In the genomic region with DNA sequence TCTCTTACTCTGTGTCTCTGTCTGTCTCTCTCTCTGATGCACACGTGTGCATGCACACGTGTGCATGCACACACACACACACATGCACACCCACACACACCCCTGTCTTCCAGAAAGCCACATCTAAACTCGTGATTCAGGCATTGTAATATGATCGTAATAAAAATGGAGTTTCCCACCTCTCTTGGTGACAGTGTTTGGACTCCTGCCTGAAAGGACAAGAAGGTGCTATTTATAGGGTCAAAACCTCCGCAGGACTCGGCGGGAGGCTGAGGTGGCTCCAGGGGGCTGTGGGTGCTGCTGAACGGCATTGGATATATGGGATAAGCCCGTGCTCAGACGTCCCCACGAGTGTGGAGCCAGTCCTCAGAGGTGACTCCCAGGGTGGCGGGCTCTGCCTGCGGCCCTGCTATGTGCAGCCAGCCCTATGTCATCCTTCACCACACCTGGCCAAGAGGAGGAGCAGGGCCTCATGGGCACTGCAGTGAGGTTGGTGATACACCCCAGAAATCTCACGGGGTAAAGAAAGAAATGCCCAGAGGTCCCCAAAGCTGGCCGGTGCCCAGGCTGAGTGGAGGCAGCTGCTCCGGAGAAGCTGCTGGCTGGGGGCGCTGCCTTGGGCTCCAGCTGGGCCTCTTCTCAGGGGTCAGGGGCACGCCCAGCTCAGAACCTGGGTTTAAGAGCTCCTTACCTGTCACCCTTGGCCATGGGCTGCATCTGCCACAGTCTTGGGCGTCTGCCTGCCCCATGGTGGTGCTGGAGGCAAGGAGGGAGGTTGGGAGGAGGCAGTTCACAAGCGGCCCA, we compare ENCODE assay signal across 11 cellular contexts. TPM values are rescaled to one million over a fixed set of nuclear protein-coding genes. Genes with fewer than 3 reads are reported as not detected.
DNase-seq lines count a peak whose midpoint lies in the region; ATAC-seq and TF ChIP-seq lines count a peak whose summit lies in the region.
"Had no signal": no experiment of that assay in that cellular context is flagged by ENCODE, and none has a peak within 500 bp of the region (broad histone marks: within the 10 kb centered on the region; RNA-seq: fewer than 3 reads in every experiment).

No MANE protein-coding gene starts in this region.

- DNase-seq in H4 (ENCODE audit: low spot score) = peak; percentile 79
- no peak for DNase-seq in SJCRH30
- DNase-seq in Right ventricle myocardium inferior (ENCODE audit: missing footprints) = peak; percentile 43
- DNase-seq in gastrocnemius medialis = peak in 1 of 2 donors; percentile 51
- DNase-seq in effector memory CD4-positive, alpha-beta T cell = no peak
- DNase-seq in effector CD8-positive, alpha-beta T cell (lab: John Stamatoyannopoulos, UW) = no peak
- no peak for DNase-seq in HPDE6-E6E7 (ENCODE audit: extremely low spot score)

- H3K4me3 ChIP-seq in SJCRH30 (peak overlapping the region; percentile 43; the same call in 1 of the 2 replicates), gastrocnemius medialis (peak overlapping the region; percentile 42 to 58 (median 53))
- H3K4me3 ChIP-seq in effector memory CD4-positive, alpha-beta T cell (ENCODE audit: insufficient read depth, low read depth, low read length, poor library complexity, severe bottlenecking) = no peak overlapping the region
- H3K4me3 ChIP-seq: cardiac muscle cell, SK-N-MC had no signal

- H3K9me3 ChIP-seq in SJCRH30 (replicated peaks) (no peaks in the 10 kb centered on the region), gastrocnemius medialis (no peaks in the 10 kb centered on the region)
- H3K9me3 ChIP-seq in effector memory CD4-positive, alpha-beta T cell (ENCODE audit: control insufficient read depth, low read length) = no peaks in the 10 kb centered on the region

- H3K4me1 ChIP-seq in SJCRH30 = peaks cover 43% of the 10 kb centered on the region
- peaks cover 22 to 29% of the 10 kb centered on the region in 2 donors for H3K4me1 ChIP-seq in gastrocnemius medialis
- H3K4me1 ChIP-seq in effector memory CD4-positive, alpha-beta T cell (ENCODE audit: control insufficient read depth, insufficient read depth, low read length, poor library complexity, severe bottlenecking) = peaks cover 12% of the 10 kb centered on the region

- TF ChIP-seq POLR2A in gastrocnemius medialis (IDR thresholded peaks at IDR 0.05) = no peak

- no peak for TF ChIP-seq CTCF in gastrocnemius medialis (IDR thresholded peaks at IDR 0.05 in 4 of 5, conservative IDR thresholded peaks at IDR 0.05 in 1 of 5)

- intact Hi-C loops in Right ventricle myocardium inferior (cut with DNase I) = no loop called here
- intact Hi-C loops in gastrocnemius medialis (cut with DNase I; ENCODE audit: low total_unique reads) = loop anchor here (2.0 to 5.0 kb wide), 2 partner anchors 47 to 207 kb away; a partner anchor contains a TSS

- H3K36me3 ChIP-seq in SJCRH30 = no peaks in the 10 kb centered on the region
- H3K36me3 ChIP-seq in gastrocnemius medialis = no peaks in the 10 kb centered on the region
- no peaks in the 10 kb centered on the region for H3K36me3 ChIP-seq in effector memory CD4-positive, alpha-beta T cell (ENCODE audit: control insufficient read depth, insufficient read depth, low read length)
- H3K36me3 ChIP-seq: cardiac muscle cell had no signal

- no peak overlapping the region; the same call in 1 of the 2 replicates for H3K27ac ChIP-seq in SJCRH30
- H3K27ac ChIP-seq in gastrocnemius medialis = peak overlapping the region; percentile 69 to 81 (median 76)
- no peak overlapping the region for H3K27ac ChIP-seq in effector memory CD4-positive, alpha-beta T cell (ENCODE audit: insufficient read depth, low read length, poor library complexity, severe bottlenecking)
- H3K27ac ChIP-seq: cardiac muscle cell, SK-N-MC had no signal

- in situ Hi-C loops in gastrocnemius medialis (cut with MboI; ENCODE audit: low sequenced_read_pairs in 4 of 4) = no loop called here

- ATAC-seq in Right ventricle myocardium inferior (peak; percentile 1), gastrocnemius medialis (peak; percentile 78 to 84), HG03442 (IDR thresholded peaks at IDR 0.05; ENCODE audit: unreplicated experiment) (no peak)

- H3K27me3 ChIP-seq in SJCRH30 (peaks cover 8% of the 10 kb centered on the region; the same call in 1 of the 2 replicates), gastrocnemius medialis (no peaks in the 10 kb centered on the region)
- H3K27me3 ChIP-seq in effector memory CD4-positive, alpha-beta T cell (replicated peaks; ENCODE audit: control insufficient read depth, insufficient read depth, low read length, poor library complexity, severe bottlenecking) = peaks cover 4% of the 10 kb centered on the region

RNA-seq across cellular contexts. Expression of a gene that starts 5.0 kb away (rescaled TPM):
- total RNA-seq in H4 (2014; rRNA removed; shearing (Covaris generic)) = 9.2 and 12.7 TPM in 2 replicates
- 6.7 and 8.4 TPM in 2 replicates for total RNA-seq in SJCRH30 (2014; rRNA removed; shearing (Covaris generic))
- 18.4 TPM for total RNA-seq in Right ventricle myocardium inferior
- total RNA-seq in gastrocnemius medialis = 10 to 100 TPM in 3 of 4 donors, 1 to 10 TPM in 1; 9.2 to 18.5 (median 14.0) TPM

RNA-seq across cellular contexts. Expression of a gene that starts 48.5 kb away (rescaled TPM):
- not detected in 2 replicates for total RNA-seq in H4 (2014; rRNA removed; shearing (Covaris generic))
- not detected in 2 replicates for total RNA-seq in SJCRH30 (2014; rRNA removed; shearing (Covaris generic))
- not detected for total RNA-seq in Right ventricle myocardium inferior
- not detected for total RNA-seq in gastrocnemius medialis
- total RNA-seq: cardiac muscle cell, kidney epithelial cell had no signal

Comparison
In these comparisons a context has a peak if more than half of its experiments do, and no peak if none do; other contexts are left out.
1. DNase-seq: peak in H4 (single experiment) and Right ventricle myocardium inferior (single experiment); none in SJCRH30 (0 of 2), effector memory CD4-positive, alpha-beta T cell (0 of 3), effector CD8-positive, alpha-beta T cell (single experiment) and HPDE6-E6E7 (single experiment).
2. H3K27ac ChIP-seq: peak in gastrocnemius medialis (4 of 4); none in SJCRH30 (single experiment) and effector memory CD4-positive, alpha-beta T cell (single experiment).